In genomic region chr15:74099963-74100733, GRCh38 we compare ENCODE assay signal across 8 cellular contexts. TPM values are rescaled to one million over a fixed set of nuclear protein-coding genes. Genes with fewer than 3 reads are reported as not detected.
DNase-seq lines count a peak whose midpoint lies in the region; ATAC-seq, FAIRE-seq and TF ChIP-seq lines count a peak whose summit lies in the region.
"Not testable (repeated sequence)": the region's sequence is repeated elsewhere in the genome, so short reads cannot be mapped to it uniquely, and the experiment has no call there.

No MANE protein-coding gene starts in this region.

- peak overlapping the region; percentile 68 to 90 (median 86) for H3K4me3 Mint-ChIP-seq in CD4-positive, CD25-positive, alpha-beta regulatory T cell
- H3K4me3 Mint-ChIP-seq in activated B cell treated with CpG ODN at 0.5 μM for 24 hours (peak overlapping the region; percentile 93), nephron (peak overlapping the region; percentile 89 to 92 (median 91))

- not testable (repeated sequence) for H3K9me3 ChIP-seq in CD4-positive, CD25-positive, alpha-beta regulatory T cell (ENCODE audit: control insufficient read depth in 2 of 2, low read length in 2 of 2); GM12878 (replicated peaks; ENCODE audit: control insufficient read depth, insufficient read depth, low read length); cardiac muscle cell (ENCODE audit: low read depth)

- FAIRE-seq in GM12878 (lab: Jason Lieb, UNC): not testable (repeated sequence)

- not testable (repeated sequence) for TF ChIP-seq EP300 in GM12878 (IDR thresholded peaks at IDR 0.05; ENCODE audit: borderline replicate concordance in 1 of 2, control insufficient read depth in 1 of 2, low read depth in 2 of 2, low read length in 2 of 2)

- H3K79me2 ChIP-seq in GM12878 (ENCODE audit: control insufficient read depth, insufficient read depth, low read length): not testable (repeated sequence)

- peak; percentile 51 to 75 (median 52) for DNase-seq in CD4-positive, CD25-positive, alpha-beta regulatory T cell
- peak; percentile 85 for DNase-seq in HK-2 (ENCODE audit: unreplicated experiment)
- peak; percentile 77 for DNase-seq in activated B cell treated with CpG ODN at 0.5 μM for 24 hours
- DNase-seq in GM12878 (ENCODE audit: low read depth, low spot score): peak; percentile 31
- peak; percentile 88 to 93 for DNase-seq in cardiac muscle cell (ENCODE audit: low read depth in 1 of 2, low spot score in 1 of 2)
- DNase-seq in stimulated activated CD8-positive, alpha-beta memory T cell treated with anti-CD3 and anti-CD28 coated beads, Interleukin-15, amount 100 ng/mL, for 1 hour (ENCODE audit: low read depth): peak; percentile 36

- TF ChIP-seq POLR2A in GM12878 (IDR thresholded peaks at IDR 0.05; ENCODE audit: low read depth, low read length): peak; percentile 37; the same call in 1 of the 2 replicates

- SMC1A ChIA-PET in GM12878 (lab: Charles Lee; ENCODE audit: uncharacterized antibody, unreplicated experiment): not testable (repeated sequence)

- not testable (repeated sequence) for TF ChIP-seq CTCF in activated B cell treated with CpG ODN at 0.5 μM for 24 hours (IDR thresholded peaks at IDR 0.05); GM12878 (IDR thresholded peaks at IDR 0.05 in 2 of 3, conservative IDR thresholded peaks at IDR 0.05 in 1 of 3; ENCODE audit: control insufficient read depth in 2 of 3, extremely low read depth in 1 of 3, insufficient read depth in 1 of 3, low read depth in 3 of 3, low read length in 3 of 3); cardiac muscle cell (IDR thresholded peaks at IDR 0.05; ENCODE audit: low read depth, low read length); nephron (IDR thresholded peaks at IDR 0.05; ENCODE audit: unreplicated experiment in 3 of 3)

- WGBS in GM12878 (ENCODE audit: insufficient coverage, insufficient replicate concordance, low lambda C conversion rate, missing lambda C conversion rate): under 1% methylated on average over 18 of the region's 45 CpGs

- not testable (repeated sequence) for H3K27ac ChIP-seq in CD4-positive, CD25-positive, alpha-beta regulatory T cell (ENCODE audit: insufficient read depth, low read length, poor library complexity, severe bottlenecking); GM12878 (ENCODE audit: control insufficient read depth, insufficient read depth); cardiac muscle cell

- H3K27ac Mint-ChIP-seq in CD4-positive, CD25-positive, alpha-beta regulatory T cell: peak overlapping the region in 2 of 3 donors; percentile 82
- peak overlapping the region; percentile 83 for H3K27ac Mint-ChIP-seq in activated B cell treated with CpG ODN at 0.5 μM for 24 hours
- peak overlapping the region; percentile 89 to 99 (median 95) for H3K27ac Mint-ChIP-seq in nephron

- not testable (repeated sequence) for H3K27me3 Mint-ChIP-seq in CD4-positive, CD25-positive, alpha-beta regulatory T cell; activated B cell treated with CpG ODN at 0.5 μM for 24 hours; nephron (ENCODE audit: low read depth)

- not testable (repeated sequence) for H3K36me3 ChIP-seq in CD4-positive, CD25-positive, alpha-beta regulatory T cell (ENCODE audit: control insufficient read depth, insufficient read depth, low read length); GM12878 (ENCODE audit: control insufficient read depth in 2 of 2, insufficient read depth in 2 of 2, low read length in 1 of 2); cardiac muscle cell

- peak; percentile 41 to 52 for ATAC-seq in CD4-positive, CD25-positive, alpha-beta regulatory T cell (ENCODE audit: low read depth in 2 of 2)
- peak; percentile 59 for ATAC-seq in GM21360 (IDR thresholded peaks at IDR 0.05; ENCODE audit: unreplicated experiment)
- peak; percentile 90 for ATAC-seq in activated B cell treated with CpG ODN at 0.5 μM for 24 hours (ENCODE audit: low read depth)
- peak; percentile 97 for ATAC-seq in GM12878

- not testable (repeated sequence) for H3K4me1 Mint-ChIP-seq in CD4-positive, CD25-positive, alpha-beta regulatory T cell; activated B cell treated with CpG ODN at 0.5 μM for 24 hours; nephron

- BruUV-seq in GM12878 (replicated peaks; lab: Mats Ljungman, UMichigan): TSS peak; percentile 99

- not testable (repeated sequence) for H3K36me3 Mint-ChIP-seq in CD4-positive, CD25-positive, alpha-beta regulatory T cell; activated B cell treated with CpG ODN at 0.5 μM for 24 hours (ENCODE audit: low read depth); nephron (ENCODE audit: low read depth)

- TF ChIP-seq RAD21 in GM12878 (IDR thresholded peaks at IDR 0.05; ENCODE audit: insufficient read depth, low read depth, low read length): not testable (repeated sequence)

- not testable (repeated sequence) for H3K4me1 ChIP-seq in CD4-positive, CD25-positive, alpha-beta regulatory T cell (ENCODE audit: control insufficient read depth, insufficient read depth, low read length, poor library complexity, severe bottlenecking); GM12878 (ENCODE audit: control insufficient read depth, insufficient read depth, low read length); cardiac muscle cell (ENCODE audit: low read depth)

- not testable (repeated sequence) for H3K9me3 Mint-ChIP-seq in CD4-positive, CD25-positive, alpha-beta regulatory T cell; activated B cell treated with CpG ODN at 0.5 μM for 24 hours; nephron

- 0 out of 2 replicates have a peak overlapping the region, but pooled peaks have one; percentile 39 for H3K9ac ChIP-seq in GM12878 (ENCODE audit: control insufficient read depth, insufficient read depth, low read length)

- RAD21 ChIA-PET in GM12878 (lab: Charles Lee; ENCODE audit: unreplicated experiment): not testable (repeated sequence)

- H4K20me1 ChIP-seq in GM12878 (ENCODE audit: control insufficient read depth, insufficient read depth): not testable (repeated sequence)

- in situ Hi-C loops in GM12878 (cut with MboI): not testable (repeated sequence)

- not testable (repeated sequence) for H3K4me3 ChIP-seq in CD4-positive, CD25-positive, alpha-beta regulatory T cell (ENCODE audit: low read depth, low read length)
- H3K4me3 ChIP-seq in GM12878 (peak overlapping the region; percentile 55; the same call in 1 of the 2 replicates), cardiac muscle cell (peak overlapping the region; percentile 40)

- not testable (repeated sequence) for H3K27me3 ChIP-seq in CD4-positive, CD25-positive, alpha-beta regulatory T cell (ENCODE audit: control insufficient read depth, insufficient read depth, low read length); GM12878 (replicated peaks in 1 of 2; ENCODE audit: control insufficient read depth in 2 of 2, insufficient read depth in 2 of 2, low read length in 1 of 2); cardiac muscle cell

- CTCF ChIA-PET in activated B cell treated with CpG ODN at 0.5 μM for 24 hours (lab: Charles Lee); GM12878 (lab: Yijun Ruan, JAX): not testable (repeated sequence)

- POLR2A ChIA-PET in activated B cell treated with CpG ODN at 0.5 μM for 24 hours (lab: Charles Lee); GM12878 (lab: Charles Lee): not testable (repeated sequence)

- H3K4me2 ChIP-seq in GM12878 (ENCODE audit: control insufficient read depth, insufficient read depth): peak overlapping the region; percentile 54; the same call in 1 of the 2 replicates

- H2AFZ ChIP-seq in GM12878 (ENCODE audit: control insufficient read depth, low read depth, low read length): peak overlapping the region; percentile 79

- intact Hi-C loops in activated B cell treated with CpG ODN at 0.5 μM for 24 hours (cut with micrococcal nuclease); GM12878 (cut with micrococcal nuclease; ENCODE audit: unreplicated experiment): not testable (repeated sequence)

RNA-seq across cellular contexts. Expression of gene GOLGA6A, which starts 17.8 kb away (rescaled TPM):
- total RNA-seq in CD4-positive, CD25-positive, alpha-beta regulatory T cell: 0.20 TPM
- polyA plus RNA-seq in CD4-positive, CD25-positive, alpha-beta regulatory T cell: not detected
- total RNA-seq in activated B cell treated with CpG ODN at 0.5 μM for 24 hours: not detected in 2 replicates
- 0.21 and 0.44 TPM in 2 replicates for total RNA-seq in GM12878 (2013; cell fraction: nucleolus; rRNA removed)
- not detected in 2 replicates for total RNA-seq in GM12878 (2014; rRNA removed)
- not detected in 2 replicates for total RNA-seq in GM12878 (2014; rRNA removed; fragmentation: Illumina TruSeq; extraction: Trizol)
- not detected in 2 replicates for total RNA-seq in GM12878 (2021)
- not detected for polyA plus RNA-seq in GM12878 (2011; ENCODE audit: low read depth)
- not detected in 2 replicates for polyA plus RNA-seq in GM12878 (2011; rRNA removed)
- polyA plus RNA-seq in GM12878 (2011; cell fraction: cytosol; rRNA removed): not detected in 2 replicates
- polyA plus RNA-seq in GM12878 (2011; cell fraction: nucleus; rRNA removed): 0.09 TPM in 1 of 2 replicates, not detected in the other
- polyA plus RNA-seq in GM12878 (2012): 0.03 TPM in 1 of 2 replicates, not detected in the other
- not detected in 2 replicates for polyA plus RNA-seq in GM12878 (2014; fragmentation: Illumina TruSeq; extraction: Trizol)
- polyA plus RNA-seq in GM12878 (2014; fragmentation: Nextera tagmentation; extraction: Ambion mirVana): not detected
- not detected in 2 replicates for polyA plus RNA-seq in GM12878 (2014; rRNA removed)
- polyA plus RNA-seq in GM12878 (2016; fragmentation: Nextera tagmentation; extraction: Ambion mirVana): not detected
- polyA minus RNA-seq in GM12878 (2011; rRNA and poly(A)+ RNA removed): 0.31 TPM in 1 of 2 replicates, not detected in the other
- not detected in 2 replicates for polyA minus RNA-seq in GM12878 (2011; cell fraction: cytosol; rRNA and poly(A)+ RNA removed)
- not detected in 2 replicates for polyA minus RNA-seq in GM12878 (2011; cell fraction: nucleus; rRNA and poly(A)+ RNA removed)
- 1.9 TPM in 1 of 2 replicates, not detected in the other for total RNA-seq in cardiac muscle cell
- polyA plus RNA-seq in cardiac muscle cell: 0.24 TPM in 1 of 2 replicates, not detected in the other

RNA-seq across cellular contexts. Expression of gene ISLR2, which starts 30.2 kb away (rescaled TPM):
- total RNA-seq in CD4-positive, CD25-positive, alpha-beta regulatory T cell: not detected
- not detected for polyA plus RNA-seq in CD4-positive, CD25-positive, alpha-beta regulatory T cell
- total RNA-seq in activated B cell treated with CpG ODN at 0.5 μM for 24 hours (not detected in 2 replicates), GM12878 (2014; rRNA removed) (0.06 and 0.16 TPM in 2 replicates), GM12878 (2014; rRNA removed; fragmentation: Illumina TruSeq; extraction: Trizol) (0.04 TPM in 1 of 2 replicates, not detected in the other), GM12878 (2021) (0.21 and 0.37 TPM in 2 replicates), cardiac muscle cell (0.14 TPM in 1 of 2 replicates, not detected in the other)
- total RNA-seq in GM12878 (2013; cell fraction: nucleolus; rRNA removed): 0.08 TPM in 1 of 2 replicates, not detected in the other
- 0.07 TPM for polyA plus RNA-seq in GM12878 (2011; ENCODE audit: low read depth)
- polyA plus RNA-seq in GM12878 (2011; rRNA removed) (not detected in 2 replicates), GM12878 (2014; fragmentation: Illumina TruSeq; extraction: Trizol) (0.09 TPM in 1 of 2 replicates, not detected in the other), GM12878 (2014; fragmentation: Nextera tagmentation; extraction: Ambion mirVana) (not detected), GM12878 (2014; rRNA removed) (0.10 and 0.30 TPM in 2 replicates), GM12878 (2016; fragmentation: Nextera tagmentation; extraction: Ambion mirVana) (under 1 TPM in 1 of 2 experiments, not detected in 1; 0.05 TPM), cardiac muscle cell (0.14 TPM in 1 of 2 replicates, not detected in the other)
- polyA plus RNA-seq in GM12878 (2011; cell fraction: cytosol; rRNA removed): 0.03 and 0.13 TPM in 2 replicates
- 0.33 and 0.37 TPM in 2 replicates for polyA plus RNA-seq in GM12878 (2011; cell fraction: nucleus; rRNA removed)
- 0.24 and 0.32 TPM in 2 replicates for polyA plus RNA-seq in GM12878 (2012)
- polyA minus RNA-seq in GM12878 (2011; rRNA and poly(A)+ RNA removed): not detected in 2 replicates
- polyA minus RNA-seq in GM12878 (2011; cell fraction: cytosol; rRNA and poly(A)+ RNA removed): not detected in 2 replicates
- polyA minus RNA-seq in GM12878 (2011; cell fraction: nucleus; rRNA and poly(A)+ RNA removed): not detected in 2 replicates

Comparison
In these comparisons a context has a peak if more than half of its experiments do, and no peak if none do; other contexts are left out.
1. ATAC-seq: peak in every context shown above with its lines; median percentile 97 in GM12878; 90 in activated B cell treated with CpG ODN at 0.5 μM for 24 hours; 59 in GM21360; 46 in CD4-positive, CD25-positive, alpha-beta regulatory T cell.
2. DNase-seq: peak in every context shown above with its lines; median percentile 90 in cardiac muscle cell; 85 in HK-2; 77 in activated B cell treated with CpG ODN at 0.5 μM for 24 hours; 52 in CD4-positive, CD25-positive, alpha-beta regulatory T cell; 36 in stimulated activated CD8-positive, alpha-beta memory T cell treated with anti-CD3 and anti-CD28 coated beads, Interleukin-15, amount 100 ng/mL, for 1 hour; 31 in GM12878.